In genomic region chr17:73784015-73784603, GRCh38 we compare ENCODE assay signal across 12 cellular contexts.
"Had no signal": no experiment of that assay in that cellular context is flagged by ENCODE, and none has a peak within 500 bp of the region (broad histone marks: within the 10 kb centered on the region; RNA-seq: fewer than 3 reads in every experiment).

No MANE protein-coding gene starts in this region.

- DNase-seq: activated naive CD8-positive, alpha-beta T cell treated with anti-CD3 and anti-CD28 coated beads, Interleukin-2, amount 10 ng/mL, durations not matched to agents 7 days and 5 days; anterior cingulate cortex; foreskin keratinocyte; left colon; mammary epithelial cell; naive thymus-derived CD4-positive, alpha-beta T cell; occipital lobe; sigmoid colon; stimulated activated CD4-positive, alpha-beta T cell treated with anti-CD3 and anti-CD28 coated beads, Interleukin-2, amount 100 ng/mL, for 24 hours; stimulated activated naive B cell treated with anti-CD40 and anti-IgM and Interleukin-4, amounts not matched to agents 10 μg/mL and 1 μg/mL and 100 μg/mL, for 72 hours; T-helper 2 cell; transverse colon had no signal

- ATAC-seq: foreskin keratinocyte; left colon; naive thymus-derived CD4-positive, alpha-beta T cell; stimulated activated naive B cell treated with anti-CD40 and anti-IgM and Interleukin-4, amounts not matched to agents 10 μg/mL and 1 μg/mL and 100 μg/mL, for 72 hours had no signal
